ENCODE assay signal across 29 cellular contexts in genomic region chr21:36045993-36046392, GRCh38.
"Had no signal": no experiment of that assay in that cellular context is flagged by ENCODE, and none has a peak within 500 bp of the region (broad histone marks: within the 10 kb centered on the region; RNA-seq: fewer than 3 reads in every experiment).

No MANE protein-coding gene starts in this region.

- H3K27me3 ChIP-seq: ascending aorta, breast epithelium, cardiac muscle cell had no signal

- H3K9me3 ChIP-seq: ascending aorta, breast epithelium had no signal

- DNase-seq: activated CD4-positive, alpha-beta T cell treated with anti-CD3 and anti-CD28 coated beads for 48 hours; activated CD4-positive, alpha-beta T cell treated with anti-CD3 and anti-CD28 coated beads, Interleukin-2, amount 50 U/mL, for 1 hour; activated CD4-positive, alpha-beta T cell treated with anti-CD3 and anti-CD28 coated beads, Interleukin-2, amount 50 U/mL, for 48 hours; activated CD8-positive, alpha-beta memory T cell treated with anti-CD3 and anti-CD28 coated beads, Interleukin-2, amount 10 ng/mL, durations not matched to agents 7 days and 5 days; activated CD8-positive, alpha-beta T cell treated with anti-CD3 and anti-CD28 coated beads for 36 hours; activated effector memory CD4-positive, alpha-beta T cell treated with Interleukin-2 at 50 U/mL for 16 hours; activated gamma-delta T cell treated with Interleukin-2 at 50 U/mL for 16 hours; activated naive CD4-positive, alpha-beta T cell treated with anti-CD3 and anti-CD28 coated beads, Interleukin-2, amount 50 U/mL, for 16 hours; activated naive CD4-positive, alpha-beta T cell treated with Interleukin-2 at 50 U/mL for 16 hours; activated naive CD8-positive, alpha-beta T cell treated with anti-CD3 and anti-CD28 coated beads for 36 hours; activated naive CD8-positive, alpha-beta T cell treated with anti-CD3 and anti-CD28 coated beads, Interleukin-2, amount 50 U/mL, for 24 hours; activated T-cell treated with anti-CD3 and anti-CD28 coated beads for 4 hours; activated T-cell treated with anti-CD3 and anti-CD28 coated beads, Interleukin-2, amount 50 U/mL, for 24 hours; central memory CD4-positive, alpha-beta T cell; cerebellar nuclear complex; effector CD4-positive, alpha-beta T cell; effector memory CD8-positive, alpha-beta T cell; foreskin fibroblast; hippocampal formation; T-helper 2 cell had no signal

- FAIRE-seq: frontal cortex had no signal

- H3K27ac ChIP-seq: ascending aorta, breast epithelium, cardiac muscle cell, coronary artery, epithelial cell of prostate had no signal

- ATAC-seq: activated CD8-positive, alpha-beta memory T cell treated with anti-CD3 and anti-CD28 coated beads, Interleukin-2, amount 10 ng/mL, durations not matched to agents 7 days and 5 days; activated CD8-positive, alpha-beta T cell treated with anti-CD3 and anti-CD28 coated beads for 36 hours; activated naive CD8-positive, alpha-beta T cell treated with anti-CD3 and anti-CD28 coated beads, Interleukin-2, amount 50 U/mL, for 24 hours; activated T-helper 17 cell treated with anti-CD3 and anti-CD28 coated beads, Interleukin-2, amount 50 U/mL, for 72 hours; effector memory CD8-positive, alpha-beta T cell; esophagus mucosa; WTC11 had no signal

- H3K4me1 ChIP-seq: ascending aorta, breast epithelium had no signal

- H3K4me3 ChIP-seq: ascending aorta, breast epithelium, cardiac muscle cell, coronary artery had no signal
